In the genomic region with DNA sequence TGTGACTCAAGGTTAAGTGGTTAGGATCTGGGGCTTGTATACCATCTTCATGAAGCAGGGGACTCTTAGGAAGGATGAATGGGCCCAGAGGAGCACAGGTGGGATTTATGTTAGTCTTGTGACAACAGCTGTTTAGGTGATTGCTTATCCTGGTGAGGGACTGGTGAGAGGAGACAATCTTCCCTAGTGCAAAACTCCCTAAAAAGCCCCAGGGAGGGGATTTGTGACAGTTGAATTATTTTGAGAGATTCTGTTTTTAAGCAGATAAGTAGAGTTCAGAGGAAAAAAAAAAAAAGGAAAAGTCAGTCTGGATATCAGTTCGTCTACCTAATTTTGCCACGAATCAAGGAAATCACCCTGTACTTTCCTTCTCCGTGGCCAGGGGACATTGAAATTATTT, we compare ENCODE assay signal across 22 cellular contexts. TPM values are rescaled to one million over a fixed set of nuclear protein-coding genes. Genes with fewer than 3 reads are reported as not detected.
DNase-seq lines count a peak whose midpoint lies in the region; ATAC-seq and TF ChIP-seq lines count a peak whose summit lies in the region.
"Had no signal": no experiment of that assay in that cellular context is flagged by ENCODE, and none has a peak within 500 bp of the region (broad histone marks: within the 10 kb centered on the region; RNA-seq: fewer than 3 reads in every experiment).

No MANE protein-coding gene starts in this region.

- peaks cover 13% of the 10 kb centered on the region for H3K4me1 ChIP-seq in PC-3 (ENCODE audit: insufficient read depth, low read length)
- H3K4me1 ChIP-seq in ovary (ENCODE audit: insufficient read depth), result peaks cover 7% of the 10 kb centered on the region
- H3K4me1 ChIP-seq: pancreas had no signal

- peaks cover 15% of the 10 kb centered on the region for H3K36me3 Mint-ChIP-seq in stimulated activated naive CD8-positive, alpha-beta T cell treated with anti-CD3 and anti-CD28 coated beads, Interleukin-15, Interleukin-2, amounts not matched to agents 100 ng/mL and 50 ng/mL, for 24 hours (ENCODE audit: low read depth)
- H3K36me3 Mint-ChIP-seq in activated T-helper 2 cell treated with anti-CD3 and anti-CD28 coated beads, Interferon-gamma antibody, Interleukin-2, Interleukin-4, amounts not matched to agents 10 μg/mL and 5 μg/mL and 100 μg/mL, durations not matched to agents 14 hours and 24 hours and 36 hours (ENCODE audit: low read depth), result peaks cover 16% of the 10 kb centered on the region
- peaks cover 2% of the 10 kb centered on the region for H3K36me3 Mint-ChIP-seq in memory B cell

- H3K4me3 ChIP-seq in PC-3 (ENCODE audit: low read length) (no peak overlapping the region), ovary (no peak overlapping the region)
- H3K4me3 ChIP-seq: pancreas, spleen, tibial artery had no signal

- no peak overlapping the region for H3K27ac ChIP-seq in PC-3 (ENCODE audit: low read length)
- no peak overlapping the region for H3K27ac ChIP-seq in ovary
- H3K27ac ChIP-seq: pancreas, tibial artery had no signal

- no peak for TF ChIP-seq POLR2A in ovary (IDR thresholded peaks at IDR 0.05)

- H3F3A ChIP-seq in PC-3 (ENCODE audit: low read length, unreplicated experiment), result no peaks in the 10 kb centered on the region

- H3K9me3 ChIP-seq in PC-3 (ENCODE audit: low read length) (no peaks in the 10 kb centered on the region), ovary (no peaks in the 10 kb centered on the region)
- H3K9me3 ChIP-seq: pancreas, spleen, tibial artery had no signal

- DNase-seq in stimulated activated naive CD8-positive, alpha-beta T cell treated with anti-CD3 and anti-CD28 coated beads, Interleukin-15, Interleukin-2, amounts not matched to agents 100 U/mL and 50 U/mL, for 24 hours, result no peak
- no peak for DNase-seq in activated T-helper 2 cell treated with anti-CD3 and anti-CD28 coated beads, Interferon-gamma antibody, Interleukin-2, Interleukin-4, amounts not matched to agents 10 μg/mL and 5 μg/mL and 100 μg/mL, durations not matched to agents 14 hours and 24 hours and 36 hours (ENCODE audit: low spot score)
- DNase-seq in memory B cell (ENCODE audit: low spot score in 2 of 2) (no peak), NOMO-1 treated with DMSO at 0.1 percent for 48 hours (lab: John Stamatoyannopoulos, UW; ENCODE audit: unreplicated experiment) (no peak), PC-3 (no peak), ovary (no peak)
- DNase-seq: activated CD4-positive, CD25-positive, alpha-beta regulatory T cell treated with anti-CD3 and anti-CD28 coated beads, Interleukin-2, amount 50 U/mL, for 72 hours; activated CD8-positive, alpha-beta memory T cell treated with anti-CD3 and anti-CD28 coated beads for 24 hours; CD8-positive, alpha-beta T cell; DMS153; IMR-90; naive thymus-derived CD4-positive, alpha-beta T cell; NCI-H1105 treated with DMSO at 0.1 percent for 48 hours; NCI-H2081; NCI-H446 treated with DMSO at 0.1 percent for 48 hours; pancreas; spleen; stimulated activated CD4-positive, alpha-beta T cell treated with anti-CD3 and anti-CD28 coated beads, Interleukin-4, amount 100 ng/mL, for 1 hour; stimulated activated naive CD4-positive, alpha-beta T cell treated with Interleukin-2 at 50 U/mL for 16 hours; tibial artery had no signal

- H3K9me2 ChIP-seq in PC-3 (replicated peaks; ENCODE audit: low read length), result no peaks in the 10 kb centered on the region

- H3K27ac Mint-ChIP-seq in stimulated activated naive CD8-positive, alpha-beta T cell treated with anti-CD3 and anti-CD28 coated beads, Interleukin-15, Interleukin-2, amounts not matched to agents 100 ng/mL and 50 ng/mL, for 24 hours, result peak overlapping the region; percentile 76
- peak overlapping the region; percentile 12 for H3K27ac Mint-ChIP-seq in activated T-helper 2 cell treated with anti-CD3 and anti-CD28 coated beads, Interferon-gamma antibody, Interleukin-2, Interleukin-4, amounts not matched to agents 10 μg/mL and 5 μg/mL and 100 μg/mL, durations not matched to agents 14 hours and 24 hours and 36 hours
- H3K27ac Mint-ChIP-seq in memory B cell, result no peak overlapping the region
- H3K27ac Mint-ChIP-seq: activated T-helper 1 cell treated with anti-CD3 and anti-CD28 coated beads, Interleukin-12 subunit alpha, Interleukin-12 subunit beta, Interleukin-2, Interleukin-4 antibody, amounts not matched to agents 30 ng/mL and 10 ng/mL and 1 ng/mL, durations not matched to agents 14 hours and 24 hours and 36 hours; CD8-positive, alpha-beta T cell had no signal

- H3K9ac ChIP-seq in PC-3 (ENCODE audit: low read length), result no peak overlapping the region

- peaks cover 51% of the 10 kb centered on the region for H3K4me1 Mint-ChIP-seq in stimulated activated naive CD8-positive, alpha-beta T cell treated with anti-CD3 and anti-CD28 coated beads, Interleukin-15, Interleukin-2, amounts not matched to agents 100 ng/mL and 50 ng/mL, for 24 hours (ENCODE audit: low read depth)
- H3K4me1 Mint-ChIP-seq in activated T-helper 2 cell treated with anti-CD3 and anti-CD28 coated beads, Interferon-gamma antibody, Interleukin-2, Interleukin-4, amounts not matched to agents 10 μg/mL and 5 μg/mL and 100 μg/mL, durations not matched to agents 14 hours and 24 hours and 36 hours (ENCODE audit: low read depth), result peaks cover 23% of the 10 kb centered on the region
- peaks cover 28% of the 10 kb centered on the region for H3K4me1 Mint-ChIP-seq in memory B cell

- peak overlapping the region; percentile 23 for H3K4me3 Mint-ChIP-seq in stimulated activated naive CD8-positive, alpha-beta T cell treated with anti-CD3 and anti-CD28 coated beads, Interleukin-15, Interleukin-2, amounts not matched to agents 100 ng/mL and 50 ng/mL, for 24 hours
- no peak overlapping the region for H3K4me3 Mint-ChIP-seq in activated T-helper 2 cell treated with anti-CD3 and anti-CD28 coated beads, Interferon-gamma antibody, Interleukin-2, Interleukin-4, amounts not matched to agents 10 μg/mL and 5 μg/mL and 100 μg/mL, durations not matched to agents 14 hours and 24 hours and 36 hours (ENCODE audit: low read depth)
- peak overlapping the region; percentile 16 for H3K4me3 Mint-ChIP-seq in memory B cell
- H3K4me3 Mint-ChIP-seq: activated T-helper 1 cell treated with anti-CD3 and anti-CD28 coated beads, Interleukin-12 subunit alpha, Interleukin-12 subunit beta, Interleukin-2, Interleukin-4 antibody, amounts not matched to agents 30 ng/mL and 10 ng/mL and 1 ng/mL, durations not matched to agents 14 hours and 24 hours and 36 hours; CD8-positive, alpha-beta T cell; naive thymus-derived CD4-positive, alpha-beta T cell had no signal

- H3K27me3 ChIP-seq in PC-3 (ENCODE audit: low read length) (no peaks in the 10 kb centered on the region), ovary (no peaks in the 10 kb centered on the region)
- H3K27me3 ChIP-seq: pancreas, spleen, tibial artery had no signal

- no peak overlapping the region for H2AFZ ChIP-seq in PC-3 (ENCODE audit: low read length)

- POLR2A ChIA-PET in PC-3 (lab: Charles Lee; ENCODE audit: unreplicated experiment), result no interaction called here

- H4K20me1 ChIP-seq in PC-3 (ENCODE audit: low read length), result no peaks in the 10 kb centered on the region

- BruUV-seq in PC-3 (replicated peaks; lab: Mats Ljungman, UMichigan), result no TSS peak

- no peaks in the 10 kb centered on the region for H3K27me3 Mint-ChIP-seq in stimulated activated naive CD8-positive, alpha-beta T cell treated with anti-CD3 and anti-CD28 coated beads, Interleukin-15, Interleukin-2, amounts not matched to agents 100 ng/mL and 50 ng/mL, for 24 hours
- no peaks in the 10 kb centered on the region for H3K27me3 Mint-ChIP-seq in activated T-helper 2 cell treated with anti-CD3 and anti-CD28 coated beads, Interferon-gamma antibody, Interleukin-2, Interleukin-4, amounts not matched to agents 10 μg/mL and 5 μg/mL and 100 μg/mL, durations not matched to agents 14 hours and 24 hours and 36 hours (ENCODE audit: low read depth)
- no peaks in the 10 kb centered on the region for H3K27me3 Mint-ChIP-seq in memory B cell
- H3K27me3 Mint-ChIP-seq: naive thymus-derived CD4-positive, alpha-beta T cell had no signal

- H3K9me3 Mint-ChIP-seq in stimulated activated naive CD8-positive, alpha-beta T cell treated with anti-CD3 and anti-CD28 coated beads, Interleukin-15, Interleukin-2, amounts not matched to agents 100 ng/mL and 50 ng/mL, for 24 hours, result no peaks in the 10 kb centered on the region
- H3K9me3 Mint-ChIP-seq in activated T-helper 2 cell treated with anti-CD3 and anti-CD28 coated beads, Interferon-gamma antibody, Interleukin-2, Interleukin-4, amounts not matched to agents 10 μg/mL and 5 μg/mL and 100 μg/mL, durations not matched to agents 14 hours and 24 hours and 36 hours, result no peaks in the 10 kb centered on the region
- no peaks in the 10 kb centered on the region for H3K9me3 Mint-ChIP-seq in memory B cell
- H3K9me3 Mint-ChIP-seq: activated T-helper 1 cell treated with anti-CD3 and anti-CD28 coated beads, Interleukin-12 subunit alpha, Interleukin-12 subunit beta, Interleukin-2, Interleukin-4 antibody, amounts not matched to agents 30 ng/mL and 10 ng/mL and 1 ng/mL, durations not matched to agents 14 hours and 24 hours and 36 hours; CD8-positive, alpha-beta T cell; naive thymus-derived CD4-positive, alpha-beta T cell had no signal

- no peak for TF ChIP-seq EP300 in ovary (IDR thresholded peaks at IDR 0.05)

- H3K79me2 ChIP-seq in PC-3 (ENCODE audit: low read length), result no peaks in the 10 kb centered on the region

- TF ChIP-seq CTCF in PC-3 (conservative IDR thresholded peaks at IDR 0.05; ENCODE audit: low read depth, low read length) (no peak), ovary (IDR thresholded peaks at IDR 0.05) (no peak)

- intact Hi-C loops in activated T-helper 2 cell treated with anti-CD3 and anti-CD28 coated beads, Interferon-gamma antibody, Interleukin-2, Interleukin-4, amounts not matched to agents 10 μg/mL and 5 μg/mL and 100 μg/mL, durations not matched to agents 14 hours and 24 hours and 36 hours (cut with micrococcal nuclease), result no loop called here
- intact Hi-C loops in PC-3 (cut with micrococcal nuclease) (no loop called here), ovary (cut with DNase I) (loop anchor here in 1 of 4 donors (5.0 kb wide), 1 partner anchor 52 kb away; no protein-coding TSS in a partner anchor)

- WGBS in ovary, 3 donors, result 88 to 93% (median 92%) methylated on average over 3 of the region's 3 CpGs

- H3K4me2 ChIP-seq in PC-3 (ENCODE audit: low read length), result no peak overlapping the region

- ATAC-seq in stimulated activated naive CD8-positive, alpha-beta T cell treated with anti-CD3 and anti-CD28 coated beads, Interleukin-15, Interleukin-2, amounts not matched to agents 100 U/mL and 50 U/mL, for 24 hours, result no peak
- ATAC-seq in memory B cell (ENCODE audit: low read depth), result no peak
- ATAC-seq in PC-3, result no peak
- ATAC-seq: CD8-positive, alpha-beta T cell; naive thymus-derived CD4-positive, alpha-beta T cell; pancreas had no signal

- CTCF ChIA-PET in PC-3 (lab: Charles Lee), result no interaction called here

- H3K36me3 ChIP-seq in PC-3 (ENCODE audit: low read depth, low read length) (no peaks in the 10 kb centered on the region; the same call in 1 of the 2 replicates), ovary (no peaks in the 10 kb centered on the region)
- H3K36me3 ChIP-seq: pancreas, tibial artery had no signal

RNA-seq across cellular contexts. Expression of gene SEC14L1, which starts 35.1 kb away (rescaled TPM):
- total RNA-seq in activated T-helper 2 cell treated with anti-CD3 and anti-CD28 coated beads, Interferon-gamma antibody, Interleukin-2, Interleukin-4, amounts not matched to agents 10 μg/mL and 5 μg/mL and 100 μg/mL, durations not matched to agents 14 hours and 24 hours and 36 hours, result 90.5 and 92.2 TPM in 2 replicates
- 39.8 and 50.9 TPM in 2 replicates for total RNA-seq in PC-3 (2014; rRNA removed)
- total RNA-seq in ovary, result 10 to 100 TPM; 29.1 to 70.4 (median 53.7) TPM
- 10 to 100 TPM; 32.7 to 78.7 TPM for polyA plus RNA-seq in ovary
